In the genomic region with DNA sequence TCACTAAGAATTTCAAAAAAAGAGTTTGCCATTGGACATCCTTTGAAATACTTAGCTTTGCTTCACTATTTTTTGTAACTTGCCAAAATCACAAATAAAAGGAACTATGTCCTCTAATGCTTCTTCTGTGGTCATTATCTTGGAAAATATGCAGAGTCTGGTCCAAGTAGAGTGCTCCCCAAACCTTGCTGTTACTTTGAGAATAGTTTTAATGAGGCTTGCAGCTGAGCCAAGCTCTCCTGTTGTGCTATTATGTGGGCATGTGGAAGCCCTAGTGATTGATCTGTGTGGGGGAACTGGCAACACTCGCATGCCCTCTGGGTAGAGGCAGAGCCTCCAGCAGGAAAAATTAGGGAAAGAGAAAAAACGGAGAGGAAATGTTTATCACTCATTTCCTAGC, we compare ENCODE assay signal across 30 cellular contexts.
A peak's percentile ranks its signal among the peaks of the same experiment; 100 is the strongest.
DNase-seq lines count a peak whose midpoint lies in the region; ATAC-seq and TF ChIP-seq lines count a peak whose summit lies in the region.
"Had no signal": no experiment of that assay in that cellular context is flagged by ENCODE, and none has a peak within 500 bp of the region (broad histone marks: within the 10 kb centered on the region; RNA-seq: fewer than 3 reads in every experiment).

No MANE protein-coding gene starts in this region.

- H3K79me2 ChIP-seq in GM23338 (replicated peaks; ENCODE audit: insufficient read depth), result no peaks in the 10 kb centered on the region
- no peaks in the 10 kb centered on the region for H3K79me2 ChIP-seq in neural progenitor cell (ENCODE audit: low read depth)

- H3K9me3 Mint-ChIP-seq in GM23338 (peaks cover 5% of the 10 kb centered on the region; the same call in 2 of the 3 replicates), neural progenitor cell (no peaks in the 10 kb centered on the region)
- peaks cover 9% of the 10 kb centered on the region for H3K9me3 Mint-ChIP-seq in stimulated activated effector memory CD8-positive, alpha-beta T cell treated with anti-CD3 and anti-CD28 coated beads, Interleukin-12 subunit alpha, Interleukin-12 subunit beta, amount 100 ng/mL, for 72 hours
- H3K9me3 Mint-ChIP-seq: activated CD4-positive, alpha-beta memory T cell treated with anti-CD3 and anti-CD28 coated beads for 36 hours; activated naive CD4-positive, alpha-beta T cell treated with anti-CD3 and anti-CD28 coated beads, Interleukin-2, amount 50 U/mL, for 24 hours; activated T-helper 17 cell treated with anti-CD3 and anti-CD28 coated beads, Interleukin-2, amount 50 U/mL, for 72 hours; CD14-positive monocyte; dendritic cell treated with granulocyte-macrophage colony-stimulating factor and Interleukin-4, amounts not matched to agents 40 ng/mL and 50 ng/mL, for 4 days; neural crest cell; stimulated activated naive B cell treated with anti-CD40 and anti-IgM and Interleukin-4, amounts not matched to agents 10 μg/mL and 1 μg/mL and 100 μg/mL, for 72 hours had no signal

- H3F3A ChIP-seq in GM23338 (replicated peaks; ENCODE audit: low read depth) (no peaks in the 10 kb centered on the region), neural progenitor cell (ENCODE audit: low read depth) (peaks cover 15% of the 10 kb centered on the region)

- peak; percentile 77 for ATAC-seq in GM23338
- no peak for ATAC-seq in stimulated activated effector memory CD8-positive, alpha-beta T cell treated with anti-CD3 and anti-CD28 coated beads, Interleukin-12 subunit alpha, Interleukin-12 subunit beta, amount 100 ng/mL, for 72 hours
- ATAC-seq: activated CD4-positive, CD25-positive, alpha-beta regulatory T cell treated with anti-CD3 and anti-CD28 coated beads, Interleukin-2, amount 50 U/mL, for 24 hours; activated T-helper 17 cell treated with anti-CD3 and anti-CD28 coated beads, Interleukin-2, amount 50 U/mL, for 72 hours; left cardiac atrium; right lobe of liver; stimulated activated naive B cell treated with anti-CD40 and anti-IgM and Interleukin-4, amounts not matched to agents 10 μg/mL and 1 μg/mL and 100 μg/mL, for 72 hours; upper lobe of right lung had no signal

- peaks cover 42% of the 10 kb centered on the region for H3K4me1 ChIP-seq in GM23338 (ENCODE audit: insufficient read depth)
- H3K4me1 ChIP-seq in neural progenitor cell, result peaks cover 62% of the 10 kb centered on the region
- H3K4me1 ChIP-seq: esophagus squamous epithelium, right lobe of liver, upper lobe of right lung had no signal

- H3K27ac Mint-ChIP-seq in GM23338, result no peak overlapping the region
- H3K27ac Mint-ChIP-seq in neural progenitor cell, result no peak overlapping the region
- no peak overlapping the region for H3K27ac Mint-ChIP-seq in stimulated activated effector memory CD8-positive, alpha-beta T cell treated with anti-CD3 and anti-CD28 coated beads, Interleukin-12 subunit alpha, Interleukin-12 subunit beta, amount 100 ng/mL, for 72 hours
- H3K27ac Mint-ChIP-seq: activated CD4-positive, alpha-beta memory T cell treated with anti-CD3 and anti-CD28 coated beads for 36 hours; activated naive CD4-positive, alpha-beta T cell treated with anti-CD3 and anti-CD28 coated beads, Interleukin-2, amount 50 U/mL, for 24 hours; activated T-helper 17 cell treated with anti-CD3 and anti-CD28 coated beads, Interleukin-2, amount 50 U/mL, for 72 hours; CD14-positive monocyte; dendritic cell treated with granulocyte-macrophage colony-stimulating factor and Interleukin-4, amounts not matched to agents 40 ng/mL and 50 ng/mL, for 4 days; stimulated activated naive B cell treated with anti-CD40 and anti-IgM and Interleukin-4, amounts not matched to agents 10 μg/mL and 1 μg/mL and 100 μg/mL, for 72 hours had no signal

- H3K9ac ChIP-seq in neural progenitor cell, result no peak overlapping the region
- H3K9ac ChIP-seq: GM23248 had no signal

- H3K4me2 ChIP-seq in GM23338, result peak overlapping the region; percentile 22; the same call in 1 of the 2 replicates
- peak overlapping the region; percentile 54 for H3K4me2 ChIP-seq in neural progenitor cell

- H3K27me3 Mint-ChIP-seq in GM23338 (ENCODE audit: insufficient read depth, low read depth, poor library complexity) (peaks cover 4% of the 10 kb centered on the region), neural progenitor cell (ENCODE audit: insufficient read depth, low read depth) (peaks cover 5% of the 10 kb centered on the region)
- H3K27me3 Mint-ChIP-seq: stimulated activated naive B cell treated with anti-CD40 and anti-IgM and Interleukin-4, amounts not matched to agents 10 μg/mL and 1 μg/mL and 100 μg/mL, for 72 hours had no signal

- TF ChIP-seq CTCF in GM23338 (conservative IDR thresholded peaks at IDR 0.05; ENCODE audit: low read depth in 2 of 2) (no peak), neural progenitor cell (IDR thresholded peaks at IDR 0.05) (no peak)

- H3K4me3 ChIP-seq in GM23338 (no peak overlapping the region), neural progenitor cell (no peak overlapping the region)
- H3K4me3 ChIP-seq: esophagus squamous epithelium, GM23248, right lobe of liver, SJSA1, upper lobe of right lung had no signal

- no peaks in the 10 kb centered on the region for H4K20me1 ChIP-seq in GM23338 (replicated peaks; ENCODE audit: insufficient read depth)
- H4K20me1 ChIP-seq in neural progenitor cell (ENCODE audit: low read depth), result peaks cover 5% of the 10 kb centered on the region

- peak; percentile 27 for DNase-seq in GM23338 (ENCODE audit: low spot score)
- DNase-seq in NCI-H1092 treated with DMSO at 0.1 percent for 48 hours (lab: John Stamatoyannopoulos, UW), result peak; percentile 7
- DNase-seq in astrocyte of the hippocampus (ENCODE audit: low read depth, low spot score), result peak; percentile 84
- DNase-seq in neural progenitor cell (ENCODE audit: low spot score), result peak; percentile 75
- DNase-seq in 8988T, result no peak
- no peak for DNase-seq in stimulated activated effector memory CD8-positive, alpha-beta T cell treated with anti-CD3 and anti-CD28 coated beads, Interleukin-12 subunit alpha, Interleukin-12 subunit beta, amount 100 ng/mL, for 72 hours (ENCODE audit: low spot score in 2 of 2)
- DNase-seq in stimulated activated CD4-positive, alpha-beta T cell treated with anti-CD3 and anti-CD28 coated beads, Interleukin-2, amount 100 ng/mL, for 24 hours, result no peak
- DNase-seq: activated CD4-positive, alpha-beta memory T cell treated with anti-CD3 and anti-CD28 coated beads for 36 hours; activated CD8-positive, alpha-beta memory T cell treated with anti-CD3 and anti-CD28 coated beads, Interleukin-2, amount 50 U/mL, for 48 hours; esophagus squamous epithelium; foreskin melanocyte; GM23248; left cardiac atrium; mammary epithelial cell; NCI-H1436; NCI-H2171 treated with DMSO at 0.1 percent for 48 hours; NCI-H526; right lobe of liver; stimulated activated CD4-positive, alpha-beta T cell treated with anti-CD3 and anti-CD28 coated beads, Interleukin-12 subunit alpha, Interleukin-12 subunit beta, amount 100 ng/mL, for 4 hours; stimulated activated CD4-positive, alpha-beta T cell treated with anti-CD3 and anti-CD28 coated beads, Interleukin-4, amount 100 ng/mL, for 24 hours; stimulated activated naive B cell treated with anti-CD40 and anti-IgM and Interleukin-4, amounts not matched to agents 10 μg/mL and 1 μg/mL and 100 μg/mL, for 72 hours; T-helper 1 cell; upper lobe of right lung had no signal

- H3K36me3 ChIP-seq in GM23338 (ENCODE audit: insufficient read depth) (no peaks in the 10 kb centered on the region), neural progenitor cell (no peaks in the 10 kb centered on the region)
- H3K36me3 ChIP-seq: esophagus squamous epithelium, right lobe of liver, SJSA1, upper lobe of right lung had no signal

- no peaks in the 10 kb centered on the region for H3K9me3 ChIP-seq in neural progenitor cell (ENCODE audit: low read depth)
- H3K9me3 ChIP-seq: esophagus squamous epithelium, right lobe of liver, SJSA1, upper lobe of right lung had no signal

- H3K36me3 Mint-ChIP-seq in GM23338 (ENCODE audit: low read depth) (no peaks in the 10 kb centered on the region), neural progenitor cell (no peaks in the 10 kb centered on the region)
- no peaks in the 10 kb centered on the region for H3K36me3 Mint-ChIP-seq in stimulated activated effector memory CD8-positive, alpha-beta T cell treated with anti-CD3 and anti-CD28 coated beads, Interleukin-12 subunit alpha, Interleukin-12 subunit beta, amount 100 ng/mL, for 72 hours
- H3K36me3 Mint-ChIP-seq: activated CD4-positive, alpha-beta memory T cell treated with anti-CD3 and anti-CD28 coated beads for 36 hours; activated naive CD4-positive, alpha-beta T cell treated with anti-CD3 and anti-CD28 coated beads, Interleukin-2, amount 50 U/mL, for 24 hours; CD14-positive monocyte; stimulated activated naive B cell treated with anti-CD40 and anti-IgM and Interleukin-4, amounts not matched to agents 10 μg/mL and 1 μg/mL and 100 μg/mL, for 72 hours had no signal

- no peak overlapping the region; the same call in 1 of the 2 replicates for H2AFZ ChIP-seq in GM23338
- no peak overlapping the region for H2AFZ ChIP-seq in neural progenitor cell (replicated peaks)
- H2AFZ ChIP-seq: GM23248 had no signal

- H3K4me1 Mint-ChIP-seq in GM23338 (peaks cover 61% of the 10 kb centered on the region), neural progenitor cell (peaks cover 68% of the 10 kb centered on the region)
- no peaks in the 10 kb centered on the region for H3K4me1 Mint-ChIP-seq in stimulated activated effector memory CD8-positive, alpha-beta T cell treated with anti-CD3 and anti-CD28 coated beads, Interleukin-12 subunit alpha, Interleukin-12 subunit beta, amount 100 ng/mL, for 72 hours
- H3K4me1 Mint-ChIP-seq: activated naive CD4-positive, alpha-beta T cell treated with anti-CD3 and anti-CD28 coated beads, Interleukin-2, amount 50 U/mL, for 24 hours; activated T-helper 17 cell treated with anti-CD3 and anti-CD28 coated beads, Interleukin-2, amount 50 U/mL, for 72 hours; CD14-positive monocyte; stimulated activated naive B cell treated with anti-CD40 and anti-IgM and Interleukin-4, amounts not matched to agents 10 μg/mL and 1 μg/mL and 100 μg/mL, for 72 hours had no signal

- no peak overlapping the region for H3K27ac ChIP-seq in GM23338 (ENCODE audit: low read depth)
- H3K27ac ChIP-seq in neural progenitor cell, result no peak overlapping the region
- H3K27ac ChIP-seq: esophagus squamous epithelium, GM23248, right lobe of liver, SJSA1, upper lobe of right lung had no signal

- H3K4me3 Mint-ChIP-seq in GM23338, result no peak overlapping the region
- peak overlapping the region; percentile 9 for H3K4me3 Mint-ChIP-seq in neural progenitor cell
- H3K4me3 Mint-ChIP-seq in stimulated activated effector memory CD8-positive, alpha-beta T cell treated with anti-CD3 and anti-CD28 coated beads, Interleukin-12 subunit alpha, Interleukin-12 subunit beta, amount 100 ng/mL, for 72 hours, result no peak overlapping the region
- H3K4me3 Mint-ChIP-seq: activated CD4-positive, alpha-beta memory T cell treated with anti-CD3 and anti-CD28 coated beads for 36 hours; activated naive CD4-positive, alpha-beta T cell treated with anti-CD3 and anti-CD28 coated beads, Interleukin-2, amount 50 U/mL, for 24 hours; activated T-helper 17 cell treated with anti-CD3 and anti-CD28 coated beads, Interleukin-2, amount 50 U/mL, for 72 hours; CD14-positive monocyte; dendritic cell treated with granulocyte-macrophage colony-stimulating factor and Interleukin-4, amounts not matched to agents 40 ng/mL and 50 ng/mL, for 4 days; neural crest cell; stimulated activated naive B cell treated with anti-CD40 and anti-IgM and Interleukin-4, amounts not matched to agents 10 μg/mL and 1 μg/mL and 100 μg/mL, for 72 hours had no signal

- H3K9me2 ChIP-seq in GM23338 (ENCODE audit: insufficient read depth), result no peaks in the 10 kb centered on the region

- H3K27me3 ChIP-seq in GM23338 (ENCODE audit: insufficient read depth) (no peaks in the 10 kb centered on the region), neural progenitor cell (no peaks in the 10 kb centered on the region)
- H3K27me3 ChIP-seq: esophagus squamous epithelium, right lobe of liver, SJSA1, upper lobe of right lung had no signal

Comparison
In these comparisons a context has a peak if more than half of its experiments do, and no peak if none do; other contexts are left out.
1. DNase-seq: peak in GM23338 (single experiment), NCI-H1092 treated with DMSO at 0.1 percent for 48 hours (single experiment), astrocyte of the hippocampus (single experiment) and neural progenitor cell (single experiment); none in 8988T (single experiment), stimulated activated effector memory CD8-positive, alpha-beta T cell treated with anti-CD3 and anti-CD28 coated beads, Interleukin-12 subunit alpha, Interleukin-12 subunit beta, amount 100 ng/mL, for 72 hours (0 of 2) and stimulated activated CD4-positive, alpha-beta T cell treated with anti-CD3 and anti-CD28 coated beads, Interleukin-2, amount 100 ng/mL, for 24 hours (0 of 2).